In genomic region chr12:121026274-121027045, GRCh38 we compare ENCODE assay signal across 12 cellular contexts. TPM values are rescaled to one million over a fixed set of nuclear protein-coding genes. Genes with fewer than 3 reads are reported as not detected.
DNase-seq lines count a peak whose midpoint lies in the region; ATAC-seq and TF ChIP-seq lines count a peak whose summit lies in the region.
"Had no signal": no experiment of that assay in that cellular context is flagged by ENCODE, and none has a peak within 500 bp of the region (broad histone marks: within the 10 kb centered on the region; RNA-seq: fewer than 3 reads in every experiment).

No MANE protein-coding gene starts in this region.

- ATAC-seq in activated naive CD8-positive, alpha-beta T cell treated with anti-CD3 and anti-CD28 coated beads, Interleukin-2, amount 10 ng/mL, durations not matched to agents 7 days and 5 days (ENCODE audit: low read depth) = no peak
- ATAC-seq: upper lobe of right lung had no signal

- no peak overlapping the region for H3K4me2 ChIP-seq in mesendoderm (ENCODE audit: low read length)

- TF ChIP-seq CTCF in BJ (IDR thresholded peaks at IDR 0.05; ENCODE audit: insufficient read depth, low read depth, low read length) (0 out of 2 replicates have a peak, but pooled peaks have one; percentile 6), HFFc6 (IDR thresholded peaks at IDR 0.05) (peak; percentile 46; the same call in 1 of the 2 replicates)

- no peaks in the 10 kb centered on the region for H3K79me2 ChIP-seq in mesendoderm (ENCODE audit: control insufficient read depth, insufficient read depth, low read length)

- H4K8ac ChIP-seq in mesendoderm (ENCODE audit: low read depth, low read length) = no peak overlapping the region

- no peaks in the 10 kb centered on the region for H3K9me3 ChIP-seq in CD8-positive, alpha-beta memory T cell (ENCODE audit: low read length)
- H3K9me3 ChIP-seq: upper lobe of right lung had no signal

- no peaks in the 10 kb centered on the region for H3K36me3 Mint-ChIP-seq in HFFc6 (ENCODE audit: low read depth)
- peaks cover 39% of the 10 kb centered on the region for H3K36me3 Mint-ChIP-seq in activated naive CD8-positive, alpha-beta T cell treated with anti-CD3 and anti-CD28 coated beads, Interleukin-2, amount 10 ng/mL, durations not matched to agents 7 days and 5 days
- H3K36me3 Mint-ChIP-seq in CD8-positive, alpha-beta memory T cell = peaks cover 0 to 73% (median 27%) of the 10 kb centered on the region in 3 donors

- no peak overlapping the region for H3K23ac ChIP-seq in mesendoderm (ENCODE audit: low read length)

- no peak overlapping the region for H3K9ac ChIP-seq in mesendoderm (ENCODE audit: low read length)

- CTCF ChIA-PET in BJ (lab: Yijun Ruan, JAX) = interaction anchor here (0.6 to 1.8 kb wide), 3 partner anchors 9 to 21 kb away, joined by 3 to 4 read pairs (median 3); no protein-coding TSS in a partner anchor
- CTCF ChIA-PET in CD8-positive, alpha-beta memory T cell (lab: Charles Lee) = interaction anchor here (1.3 kb wide), 1 partner anchor 34 kb away, joined by 5 read pairs; no protein-coding TSS in a partner anchor

- H3K27ac Mint-ChIP-seq in HFFc6 = no peak overlapping the region
- H3K27ac Mint-ChIP-seq in activated naive CD8-positive, alpha-beta T cell treated with anti-CD3 and anti-CD28 coated beads, Interleukin-2, amount 10 ng/mL, durations not matched to agents 7 days and 5 days = peak overlapping the region; percentile 54
- H3K27ac Mint-ChIP-seq in CD8-positive, alpha-beta memory T cell = peak overlapping the region in 4 of 8 donors; percentile 32 to 68 (median 50)
- H3K27ac Mint-ChIP-seq: naive B cell had no signal

- H3K27ac ChIP-seq in mesendoderm (ENCODE audit: low read depth, low read length) = no peak overlapping the region
- H3K27ac ChIP-seq in CD8-positive, alpha-beta memory T cell (ENCODE audit: low read depth, low read length) = no peak overlapping the region
- H3K27ac ChIP-seq: upper lobe of right lung had no signal

- H3K36me3 ChIP-seq in BJ (ENCODE audit: control insufficient read depth, insufficient read depth, low read length) = no peaks in the 10 kb centered on the region
- no peaks in the 10 kb centered on the region for H3K36me3 ChIP-seq in mesendoderm (ENCODE audit: control insufficient read depth, insufficient read depth, low read length)
- peaks cover 24% of the 10 kb centered on the region for H3K36me3 ChIP-seq in CD8-positive, alpha-beta memory T cell (ENCODE audit: insufficient read depth, low read length)
- H3K36me3 ChIP-seq: upper lobe of right lung had no signal

- H4K5ac ChIP-seq in mesendoderm (ENCODE audit: low read length) = no peak overlapping the region

- H2BK120ac ChIP-seq in mesendoderm (ENCODE audit: low read depth, low read length) = no peak overlapping the region

- H3K4me3 ChIP-seq in BJ (ENCODE audit: low read depth, low read length) (no peak overlapping the region), mesendoderm (ENCODE audit: low read length) (no peak overlapping the region)
- no peak overlapping the region for H3K4me3 ChIP-seq in CD8-positive, alpha-beta memory T cell (ENCODE audit: low read length)
- H3K4me3 ChIP-seq: upper lobe of right lung had no signal

- no peaks in the 10 kb centered on the region for H3K79me1 ChIP-seq in mesendoderm (ENCODE audit: low read length)

- H3K56ac ChIP-seq in mesendoderm (ENCODE audit: low read length) = no peak overlapping the region

- no peak overlapping the region for H2BK15ac ChIP-seq in mesendoderm (replicated peaks; ENCODE audit: low read depth)

- no peaks in the 10 kb centered on the region for H3K9me3 Mint-ChIP-seq in HFFc6
- no peaks in the 10 kb centered on the region for H3K9me3 Mint-ChIP-seq in activated naive CD8-positive, alpha-beta T cell treated with anti-CD3 and anti-CD28 coated beads, Interleukin-2, amount 10 ng/mL, durations not matched to agents 7 days and 5 days
- H3K9me3 Mint-ChIP-seq in CD8-positive, alpha-beta memory T cell = no peaks in the 10 kb centered on the region
- H3K9me3 Mint-ChIP-seq: naive B cell had no signal

- POLR2A ChIA-PET in BJ (lab: Charles Lee) = no interaction called here
- POLR2A ChIA-PET in activated naive CD8-positive, alpha-beta T cell treated with anti-CD3 and anti-CD28 coated beads, Interleukin-2, amount 10 ng/mL, durations not matched to agents 7 days and 5 days (lab: Charles Lee) = interaction anchor here (0.6 to 1.2 kb wide), 2 partner anchors 13 to 34 kb away, joined by 3 read pairs; partner anchors contain the start of gene OASL
- POLR2A ChIA-PET in CD8-positive, alpha-beta memory T cell (lab: Charles Lee) = no interaction called here

- no CpG with 5 or more reads among the region's 10 CpGs for WGBS in mesendoderm (ENCODE audit: extremely low coverage, insufficient coverage, low lambda C conversion rate)

- H3K18ac ChIP-seq in mesendoderm (ENCODE audit: low read length) = no peak overlapping the region

- H3K4me3 Mint-ChIP-seq in HFFc6 = no peak overlapping the region
- H3K4me3 Mint-ChIP-seq in activated naive CD8-positive, alpha-beta T cell treated with anti-CD3 and anti-CD28 coated beads, Interleukin-2, amount 10 ng/mL, durations not matched to agents 7 days and 5 days = no peak overlapping the region
- H3K4me3 Mint-ChIP-seq in CD8-positive, alpha-beta memory T cell = peak overlapping the region in 1 of 7 donors; percentile 76

- H3K4ac ChIP-seq in mesendoderm (ENCODE audit: low read depth, low read length) = no peak overlapping the region

- DNase-seq in BJ (ENCODE audit: low read depth) (no peak), HFFc6 (no peak), mesendoderm (peak; percentile 90), AG08396 (ENCODE audit: low spot score) (no peak), HT-29 (ENCODE audit: low spot score) (no peak), middle frontal gyrus (ENCODE audit: extremely low spot score, low spot score) (no peak)
- no peak for DNase-seq in activated naive CD8-positive, alpha-beta T cell treated with anti-CD3 and anti-CD28 coated beads, Interleukin-2, amount 10 ng/mL, durations not matched to agents 7 days and 5 days
- DNase-seq in CD8-positive, alpha-beta memory T cell = no peak
- DNase-seq: naive B cell, NCI-H2029 had no signal

- H2AK5ac ChIP-seq in mesendoderm (ENCODE audit: low read length) = no peak overlapping the region

- H3K27me3 ChIP-seq in BJ (ENCODE audit: control insufficient read depth, insufficient read depth, low read length) (0 out of 2 replicates have a peak, but pooled peaks cover 4% of the 10 kb centered on the region), mesendoderm (ENCODE audit: insufficient read depth, low read length, poor library complexity) (no peaks in the 10 kb centered on the region)
- H3K27me3 ChIP-seq in CD8-positive, alpha-beta memory T cell (ENCODE audit: insufficient read depth, low read length, poor library complexity, severe bottlenecking) = no peaks in the 10 kb centered on the region
- H3K27me3 ChIP-seq: upper lobe of right lung had no signal

- H3K4me1 Mint-ChIP-seq in HFFc6 (ENCODE audit: low read depth) = peaks cover 8% of the 10 kb centered on the region; the same call in 1 of the 2 replicates
- peaks cover 1% of the 10 kb centered on the region for H3K4me1 Mint-ChIP-seq in activated naive CD8-positive, alpha-beta T cell treated with anti-CD3 and anti-CD28 coated beads, Interleukin-2, amount 10 ng/mL, durations not matched to agents 7 days and 5 days
- H3K4me1 Mint-ChIP-seq in CD8-positive, alpha-beta memory T cell = peaks cover 7 to 20% (median 10%) of the 10 kb centered on the region in 3 donors
- H3K4me1 Mint-ChIP-seq: naive B cell had no signal

- no peak overlapping the region for H2BK5ac ChIP-seq in mesendoderm (ENCODE audit: low read length)

- H3K27me3 Mint-ChIP-seq in HFFc6 (ENCODE audit: insufficient read depth) = peaks cover 20% of the 10 kb centered on the region
- H3K27me3 Mint-ChIP-seq in activated naive CD8-positive, alpha-beta T cell treated with anti-CD3 and anti-CD28 coated beads, Interleukin-2, amount 10 ng/mL, durations not matched to agents 7 days and 5 days = no peaks in the 10 kb centered on the region
- no peaks in the 10 kb centered on the region for H3K27me3 Mint-ChIP-seq in CD8-positive, alpha-beta memory T cell

- H3K4me1 ChIP-seq in mesendoderm (ENCODE audit: control insufficient read depth, low read depth, low read length) = no peaks in the 10 kb centered on the region
- H3K4me1 ChIP-seq in CD8-positive, alpha-beta memory T cell (ENCODE audit: insufficient read depth, low read length) = no peaks in the 10 kb centered on the region
- H3K4me1 ChIP-seq: upper lobe of right lung had no signal

RNA-seq across cellular contexts. Expression of gene C12orf43, which starts 10.2 kb away (rescaled TPM):
- polyA plus RNA-seq in BJ (2011; rRNA removed) = 12.0 and 14.0 TPM in 2 replicates
- polyA minus RNA-seq in BJ (2011; rRNA and poly(A)+ RNA removed) = 4.5 and 5.8 TPM in 2 replicates
- 10 to 100 TPM; 16.6 to 20.3 (median 19.3) TPM for total RNA-seq in HFFc6 (2021; fragmentation: NEBNext Ultra II Directional; extraction: Animal tissue kit (Norgen Biotek cat#: 25700))
- 10 to 100 TPM; 15.7 to 16.1 TPM for total RNA-seq in activated naive CD8-positive, alpha-beta T cell treated with anti-CD3 and anti-CD28 coated beads, Interleukin-2, amount 10 ng/mL, durations not matched to agents 7 days and 5 days
- 21.3 TPM for polyA plus RNA-seq in mesendoderm (2013, experiment 1 of 2)
- 21.8 TPM for polyA plus RNA-seq in mesendoderm (2013, experiment 2 of 2)
- total RNA-seq in HT-29 (2014; rRNA removed; shearing (Covaris generic)) = 10.9 and 18.9 TPM in 2 replicates
- 10 to 100 TPM; 38.1 to 40.3 TPM for total RNA-seq in CD8-positive, alpha-beta memory T cell
- 24.9 TPM for polyA plus RNA-seq in CD8-positive, alpha-beta memory T cell

RNA-seq across cellular contexts. Expression of gene OASL, which starts 12.6 kb away (rescaled TPM):
- 0.49 and 0.67 TPM in 2 replicates for polyA plus RNA-seq in BJ (2011; rRNA removed)
- 0.09 and 0.31 TPM in 2 replicates for polyA minus RNA-seq in BJ (2011; rRNA and poly(A)+ RNA removed)
- not detected for total RNA-seq in HFFc6 (2021; fragmentation: NEBNext Ultra II Directional; extraction: Animal tissue kit (Norgen Biotek cat#: 25700))
- total RNA-seq in activated naive CD8-positive, alpha-beta T cell treated with anti-CD3 and anti-CD28 coated beads, Interleukin-2, amount 10 ng/mL, durations not matched to agents 7 days and 5 days = 10 to 100 TPM; 43.7 to 48.6 TPM
- not detected for polyA plus RNA-seq in mesendoderm (2013, experiment 1 of 2)
- polyA plus RNA-seq in mesendoderm (2013, experiment 2 of 2) = not detected
- 17.4 and 18.0 TPM in 2 replicates for total RNA-seq in HT-29 (2014; rRNA removed; shearing (Covaris generic))
- total RNA-seq in CD8-positive, alpha-beta memory T cell = 1 to 10 TPM; 4.0 to 4.3 TPM
- polyA plus RNA-seq in CD8-positive, alpha-beta memory T cell = 21.2 TPM
- total RNA-seq: skeletal muscle tissue had no signal

RNA-seq across cellular contexts. Expression of gene HNF1A, which starts 48.1 kb away (rescaled TPM):
- polyA plus RNA-seq in BJ (2011; rRNA removed) = not detected in 2 replicates
- polyA minus RNA-seq in BJ (2011; rRNA and poly(A)+ RNA removed) = not detected in 2 replicates
- not detected for total RNA-seq in HFFc6 (2021; fragmentation: NEBNext Ultra II Directional; extraction: Animal tissue kit (Norgen Biotek cat#: 25700))
- total RNA-seq in activated naive CD8-positive, alpha-beta T cell treated with anti-CD3 and anti-CD28 coated beads, Interleukin-2, amount 10 ng/mL, durations not matched to agents 7 days and 5 days = not detected
- not detected for polyA plus RNA-seq in mesendoderm (2013, experiment 1 of 2)
- not detected for polyA plus RNA-seq in mesendoderm (2013, experiment 2 of 2)
- total RNA-seq in HT-29 (2014; rRNA removed; shearing (Covaris generic)) = 31.1 and 41.7 TPM in 2 replicates
- total RNA-seq in CD8-positive, alpha-beta memory T cell = not detected
- not detected for polyA plus RNA-seq in CD8-positive, alpha-beta memory T cell
- total RNA-seq: skeletal muscle tissue, upper lobe of right lung had no signal

Comparison
In these comparisons a context has a peak if more than half of its experiments do, and no peak if none do; other contexts are left out.
1. RNA of gene OASL, which starts 12.6 kb away (total RNA-seq): 43.7 to 48.6 TPM in activated naive CD8-positive, alpha-beta T cell treated with anti-CD3 and anti-CD28 coated beads, Interleukin-2, amount 10 ng/mL, durations not matched to agents 7 days and 5 days, 17.4 to 18.0 TPM in HT-29 and 4.0 to 4.3 TPM in CD8-positive, alpha-beta memory T cell; not detected in HFFc6; every median in the first group is over 4 times any median in the second.
2. RNA of gene HNF1A, which starts 48.1 kb away (total RNA-seq): 31.1 to 41.7 TPM in HT-29; not detected in HFFc6, not detected in activated naive CD8-positive, alpha-beta T cell treated with anti-CD3 and anti-CD28 coated beads, Interleukin-2, amount 10 ng/mL, durations not matched to agents 7 days and 5 days and not detected in CD8-positive, alpha-beta memory T cell; every median in the first group is over 10 times any median in the second.